In genomic region chr2:20224191-20224715, GRCh38 we compare ENCODE assay signal across 8 cellular contexts. TPM values are rescaled to one million over a fixed set of nuclear protein-coding genes. Genes with fewer than 3 reads are reported as not detected.
DNase-seq lines count a peak whose midpoint lies in the region; ATAC-seq, FAIRE-seq and TF ChIP-seq lines count a peak whose summit lies in the region.

No MANE protein-coding gene starts in this region.

- H3K27me3 ChIP-seq in colonic mucosa: no peaks in the 10 kb centered on the region
- no peaks in the 10 kb centered on the region for H3K27me3 ChIP-seq in mucosa of stomach (ENCODE audit: control insufficient read depth, insufficient read depth, low read length)

- H3K4me3 ChIP-seq in colonic mucosa: peak overlapping the region; percentile 80
- H3K4me3 ChIP-seq in mucosa of stomach (ENCODE audit: low read length): peak overlapping the region; percentile 63

- H3K4me1 ChIP-seq in colonic mucosa: peaks cover 4% of the 10 kb centered on the region
- H3K4me1 ChIP-seq in mucosa of stomach (ENCODE audit: control insufficient read depth, insufficient read depth, low read length): peaks cover 51% of the 10 kb centered on the region

- peak overlapping the region; percentile 93 for H3K27ac ChIP-seq in colonic mucosa

- H3K9me3 ChIP-seq in colonic mucosa (no peaks in the 10 kb centered on the region), mucosa of stomach (ENCODE audit: control insufficient read depth, low read length) (no peaks in the 10 kb centered on the region)

- no peaks in the 10 kb centered on the region for H3K36me3 ChIP-seq in colonic mucosa
- H3K36me3 ChIP-seq in mucosa of stomach (ENCODE audit: control insufficient read depth, insufficient read depth, low read length): no peaks in the 10 kb centered on the region

- ATAC-seq in GM19324 (IDR thresholded peaks at IDR 0.05; ENCODE audit: low FRiP score, unreplicated experiment) (peak; percentile 27), HG03520 (IDR thresholded peaks at IDR 0.05; ENCODE audit: unreplicated experiment) (peak; percentile 25), GM18870 (IDR thresholded peaks at IDR 0.05; ENCODE audit: unreplicated experiment) (no peak)

- DNase-seq in colonic mucosa (no peak), RCC 7860 (ENCODE audit: low spot score) (no peak), COR-L47 (lab: John Stamatoyannopoulos, UW) (no peak)
- DNase-seq in activated CD4-positive, alpha-beta T cell treated with anti-CD3 and anti-CD28 coated beads, Interleukin-2, amount 50 U/mL, for 1 hour: no peak

- intact Hi-C loops in colonic mucosa (cut with DNase I): loop anchor here (10.0 kb wide), 2 partner anchors 89 to 119 kb away; no protein-coding TSS in a partner anchor

- FAIRE-seq in RCC 7860 (lab: Jason Lieb, UNC): no peak

- no peak for TF ChIP-seq CTCF in colonic mucosa (IDR thresholded peaks at IDR 0.05)

- H3K9ac ChIP-seq in colonic mucosa (ENCODE audit: low read depth in 2 of 2, low read length in 2 of 2): peak overlapping the region; percentile 69 to 90
- peak overlapping the region; percentile 92 for H3K9ac ChIP-seq in mucosa of stomach (ENCODE audit: low read length)

RNA-seq across cellular contexts. Expression of gene SDC1, which starts 0.7 kb away (rescaled TPM):
- total RNA-seq in colonic mucosa: 100 to 1,000 TPM; 156 to 213 TPM
